Comparison of ENCODE assay signal across 13 cellular contexts in genomic region chr16:69171325-69172095, GRCh38. TPM values are rescaled to one million over a fixed set of nuclear protein-coding genes. Genes with fewer than 3 reads are reported as not detected.
DNase-seq lines count a peak whose midpoint lies in the region; ATAC-seq, FAIRE-seq and TF ChIP-seq lines count a peak whose summit lies in the region.
"Had no signal": no experiment of that assay in that cellular context is flagged by ENCODE, and none has a peak within 500 bp of the region (broad histone marks: within the 10 kb centered on the region; RNA-seq: fewer than 3 reads in every experiment).

No MANE protein-coding gene starts in this region.

- H3K36me3 ChIP-seq in HUES48 (ENCODE audit: control insufficient read depth, insufficient read depth, low read length): peaks cover 44% of the 10 kb centered on the region
- H3K36me3 ChIP-seq in HepG2 (replicated peaks in 1 of 2; ENCODE audit: control insufficient read depth in 1 of 2, insufficient read depth in 2 of 2, low read length in 2 of 2): peaks cover 10 to 37% of the 10 kb centered on the region in 2 experiments
- peaks cover 11 to 26% (median 22%) of the 10 kb centered on the region in 5 donors for H3K36me3 ChIP-seq in subcutaneous abdominal adipose tissue (ENCODE audit: control insufficient read depth in 5 of 5, insufficient read depth in 5 of 5, low read length in 5 of 5)

- H3K9me3 ChIP-seq in HUES48 (ENCODE audit: control insufficient read depth, insufficient read depth, low read length) (no peaks in the 10 kb centered on the region), HepG2 (ENCODE audit: low read length) (no peaks in the 10 kb centered on the region), subcutaneous abdominal adipose tissue (ENCODE audit: control insufficient read depth in 5 of 5, low read length in 5 of 5) (no peaks in the 10 kb centered on the region)
- H3K9me3 ChIP-seq: SJCRH30 had no signal

- H4K20me1 ChIP-seq in HepG2 (ENCODE audit: insufficient read depth, low read length): no peaks in the 10 kb centered on the region

- TF ChIP-seq POLR2A in HepG2 (IDR thresholded peaks at IDR 0.05; ENCODE audit: insufficient read depth in 1 of 2, low read depth in 2 of 2, low read length in 2 of 2) (no peak), H54 (IDR thresholded peaks at IDR 0.05; ENCODE audit: low read depth, low read length) (no peak)

- no peaks in the 10 kb centered on the region for H3K27me3 ChIP-seq in HUES48 (ENCODE audit: control insufficient read depth, insufficient read depth, low read length)
- H3K27me3 ChIP-seq in HepG2 (ENCODE audit: control insufficient read depth in 1 of 2, insufficient read depth in 2 of 2, low read length in 2 of 2): no peaks in the 10 kb centered on the region
- no peaks in the 10 kb centered on the region for H3K27me3 ChIP-seq in subcutaneous abdominal adipose tissue (ENCODE audit: control insufficient read depth in 5 of 5, insufficient read depth in 4 of 5, low read length in 5 of 5)
- H3K27me3 ChIP-seq: SJCRH30 had no signal

- H3K4me1 ChIP-seq in HUES48 (ENCODE audit: control insufficient read depth, insufficient read depth, low read length): peaks cover 7% of the 10 kb centered on the region
- H3K4me1 ChIP-seq in HepG2 (ENCODE audit: insufficient read depth, low read length): no peaks in the 10 kb centered on the region
- peaks cover 0 to 41% (median 34%) of the 10 kb centered on the region in 5 donors for H3K4me1 ChIP-seq in subcutaneous abdominal adipose tissue (ENCODE audit: control insufficient read depth in 5 of 5, insufficient read depth in 5 of 5, low read length in 5 of 5)
- H3K4me1 ChIP-seq: SJCRH30 had no signal

- peak overlapping the region; percentile 61 for H3K27ac ChIP-seq in HUES48 (ENCODE audit: low read depth, low read length)
- H3K27ac ChIP-seq in HepG2 (ENCODE audit: extremely low read length, insufficient read depth, low read length): no peak overlapping the region
- peak overlapping the region; percentile 82 for H3K27ac ChIP-seq in subcutaneous abdominal adipose tissue (ENCODE audit: low read depth, low read length)
- H3K27ac ChIP-seq: SJCRH30 had no signal

- DNase-seq in astrocyte of the hippocampus (ENCODE audit: low read depth, low spot score): peak; percentile 88
- DNase-seq in HepG2 (ENCODE audit: low spot score): no peak
- DNase-seq in stimulated activated CD4-positive, alpha-beta T cell treated with anti-CD3 and anti-CD28 coated beads, Interleukin-15, amount 100 ng/mL, for 24 hours: no peak
- no peak for DNase-seq in inferior parietal cortex (ENCODE audit: extremely low spot score)
- no peak for DNase-seq in H54 (ENCODE audit: insufficient read length, low spot score)
- DNase-seq: activated T-cell treated with anti-CD3 and anti-CD28 coated beads for 4 hours; effector memory CD8-positive, alpha-beta T cell; naive thymus-derived CD8-positive, alpha-beta T cell; NCI-H1092 treated with DMSO at 0.1 percent for 48 hours; SJCRH30 had no signal

- H3K9ac ChIP-seq in HUES48 (ENCODE audit: low read depth, low read length) (peak overlapping the region; percentile 54; the same call in 1 of the 2 replicates), HepG2 (ENCODE audit: insufficient read depth, low read depth, low read length) (no peak overlapping the region), subcutaneous abdominal adipose tissue (ENCODE audit: low read length in 5 of 5) (peak overlapping the region in 2 of 5 donors; percentile 51 to 75)

- ATAC-seq in HepG2 (no peak), HG03139 (IDR thresholded peaks at IDR 0.05; ENCODE audit: unreplicated experiment) (no peak)
- ATAC-seq: effector memory CD8-positive, alpha-beta T cell; naive thymus-derived CD8-positive, alpha-beta T cell had no signal

- intact Hi-C loops in HepG2 (cut with micrococcal nuclease; ENCODE audit: unreplicated experiment): no loop called here

- FAIRE-seq in HepG2 (lab: Jason Lieb, UNC) (no peak), H54 (lab: Jason Lieb, UNC) (no peak)

- BruUV-seq in HepG2 (replicated peaks; lab: Mats Ljungman, UMichigan): no TSS peak

- TF ChIP-seq CTCF in HepG2 (CRISPR knock-in tag; IDR thresholded peaks at IDR 0.05): no peak

- WGBS in HepG2 (ENCODE audit: low lambda C conversion rate): 95% methylated on average over 6 of the region's 6 CpGs

- POLR2A ChIA-PET in HepG2 (lab: Yijun Ruan, JAX): interaction anchor here (0.9 kb wide), 1 partner anchor 16 kb away, joined by 3 read pairs; no protein-coding TSS in a partner anchor

- no peak for TF ChIP-seq RAD21 in HepG2 (CRISPR knock-in tag; IDR thresholded peaks at IDR 0.05)

- no peak for TF ChIP-seq EP300 in HepG2 (IDR thresholded peaks at IDR 0.05; ENCODE audit: low read depth in 2 of 2, low read length in 2 of 2)
- TF ChIP-seq EP300 in HepG2 (CRISPR knock-in tag; IDR thresholded peaks at IDR 0.05; ENCODE audit: borderline replicate concordance): no peak

- H3K4me3 ChIP-seq in HUES48 (ENCODE audit: low read depth, low read length) (no peak overlapping the region), HepG2 (replicated peaks in 1 of 3; ENCODE audit: insufficient read depth in 1 of 3, low read depth in 2 of 3, low read length in 3 of 3) (no peak overlapping the region), subcutaneous abdominal adipose tissue (ENCODE audit: low read depth in 1 of 5, low read length in 5 of 5) (no peak overlapping the region)
- H3K4me3 ChIP-seq: SJCRH30 had no signal

- no peak overlapping the region for H3K4me2 ChIP-seq in HepG2 (ENCODE audit: low read depth, low read length)

- in situ Hi-C loops in HepG2 (cut with HindIII; ENCODE audit: extremely low pct_ligation_motif_present, low pct_unique_long_range_greater_than_20kb): no loop called here

- CTCF ChIA-PET in HepG2 (lab: Yijun Ruan, JAX; ENCODE audit: low intra/inter-chr PET ratio, low total read pairs): no interaction called here

- H2AFZ ChIP-seq in HepG2 (ENCODE audit: low read length): no peak overlapping the region

- H3K79me2 ChIP-seq in HepG2 (ENCODE audit: insufficient read depth, low read length): no peaks in the 10 kb centered on the region

RNA-seq across cellular contexts. Expression of gene SNTB2, which starts 15.5 kb away (rescaled TPM):
- total RNA-seq in HepG2 (2016; rRNA removed; fragmentation: Illumina TruSeq; extraction: Trizol): 19.2 and 22.9 TPM in 2 replicates
- 16.6 and 21.3 TPM in 2 replicates for total RNA-seq in HepG2 (2016; cell fraction: cytosol; rRNA removed; fragmentation: Illumina TruSeq; extraction: Trizol; ENCODE audit: low read depth)
- 18.5 and 22.3 TPM in 2 replicates for total RNA-seq in HepG2 (2016; cell fraction: insoluble cytoplasmic fraction; rRNA removed; fragmentation: Illumina TruSeq; extraction: Trizol)
- total RNA-seq in HepG2 (2016; cell fraction: membrane; rRNA removed; fragmentation: Illumina TruSeq; extraction: Trizol): 8.3 and 10.7 TPM in 2 replicates
- total RNA-seq in HepG2 (2016; cell fraction: nucleus; rRNA removed; fragmentation: Illumina TruSeq; extraction: Trizol): 14.9 and 15.5 TPM in 2 replicates
- polyA plus RNA-seq in HepG2 (2011; rRNA removed): 11.5 and 12.5 TPM in 2 replicates
- polyA plus RNA-seq in HepG2 (2011; cell fraction: cytosol; rRNA removed): 6.3 and 6.6 TPM in 2 replicates
- polyA plus RNA-seq in HepG2 (2011; cell fraction: nucleus; rRNA removed): 13.3 and 14.0 TPM in 2 replicates
- polyA plus RNA-seq in HepG2 (2012): 4.2 and 4.3 TPM in 2 replicates
- 0.48 and 0.66 TPM in 2 replicates for polyA plus RNA-seq in HepG2 (2016; cell fraction: cytosol; fragmentation: Illumina TruSeq; extraction: Trizol; ENCODE audit: low read depth)
- 12.2 and 12.7 TPM in 2 replicates for polyA plus RNA-seq in HepG2 (2016; cell fraction: insoluble cytoplasmic fraction; fragmentation: Illumina TruSeq; extraction: Trizol; ENCODE audit: low read depth)
- 1.6 and 2.4 TPM in 2 replicates for polyA plus RNA-seq in HepG2 (2016; cell fraction: membrane; fragmentation: Illumina TruSeq; extraction: Trizol; ENCODE audit: low read depth)
- polyA plus RNA-seq in HepG2 (2016; cell fraction: nucleus; fragmentation: Illumina TruSeq; extraction: Trizol; ENCODE audit: insufficient read depth, low read depth): 13.2 and 17.9 TPM in 2 replicates
- polyA minus RNA-seq in HepG2 (2011; rRNA and poly(A)+ RNA removed; ENCODE audit: low replicate concordance): 48.4 and 58.6 TPM in 2 replicates
- 22.5 and 31.2 TPM in 2 replicates for polyA minus RNA-seq in HepG2 (2011; cell fraction: cytosol; rRNA and poly(A)+ RNA removed)
- polyA minus RNA-seq in HepG2 (2011; cell fraction: nucleus; rRNA and poly(A)+ RNA removed): 22.8 and 29.5 TPM in 2 replicates

RNA-seq across cellular contexts. Expression of gene UTP4, which starts 39.1 kb away (rescaled TPM):
- total RNA-seq in HepG2 (2016; rRNA removed; fragmentation: Illumina TruSeq; extraction: Trizol): 30.0 and 57.1 TPM in 2 replicates
- 37.9 and 40.6 TPM in 2 replicates for total RNA-seq in HepG2 (2016; cell fraction: cytosol; rRNA removed; fragmentation: Illumina TruSeq; extraction: Trizol; ENCODE audit: low read depth)
- 26.3 and 63.5 TPM in 2 replicates for total RNA-seq in HepG2 (2016; cell fraction: insoluble cytoplasmic fraction; rRNA removed; fragmentation: Illumina TruSeq; extraction: Trizol)
- total RNA-seq in HepG2 (2016; cell fraction: membrane; rRNA removed; fragmentation: Illumina TruSeq; extraction: Trizol): 33.1 and 34.6 TPM in 2 replicates
- 37.9 and 38.1 TPM in 2 replicates for total RNA-seq in HepG2 (2016; cell fraction: nucleus; rRNA removed; fragmentation: Illumina TruSeq; extraction: Trizol)
- 85.8 and 91.2 TPM in 2 replicates for polyA plus RNA-seq in HepG2 (2011; rRNA removed)
- 70.4 and 88.9 TPM in 2 replicates for polyA plus RNA-seq in HepG2 (2011; cell fraction: cytosol; rRNA removed)
- 58.2 and 63.9 TPM in 2 replicates for polyA plus RNA-seq in HepG2 (2011; cell fraction: nucleus; rRNA removed)
- 65.9 and 68.1 TPM in 2 replicates for polyA plus RNA-seq in HepG2 (2012)
- polyA plus RNA-seq in HepG2 (2016; cell fraction: cytosol; fragmentation: Illumina TruSeq; extraction: Trizol; ENCODE audit: low read depth): 21.9 and 27.0 TPM in 2 replicates
- polyA plus RNA-seq in HepG2 (2016; cell fraction: insoluble cytoplasmic fraction; fragmentation: Illumina TruSeq; extraction: Trizol; ENCODE audit: low read depth): 119 and 121 TPM in 2 replicates
- 30.9 and 36.3 TPM in 2 replicates for polyA plus RNA-seq in HepG2 (2016; cell fraction: membrane; fragmentation: Illumina TruSeq; extraction: Trizol; ENCODE audit: low read depth)
- 71.6 and 78.5 TPM in 2 replicates for polyA plus RNA-seq in HepG2 (2016; cell fraction: nucleus; fragmentation: Illumina TruSeq; extraction: Trizol; ENCODE audit: insufficient read depth, low read depth)
- 126 and 208 TPM in 2 replicates for polyA minus RNA-seq in HepG2 (2011; rRNA and poly(A)+ RNA removed; ENCODE audit: low replicate concordance)
- 51.0 and 51.2 TPM in 2 replicates for polyA minus RNA-seq in HepG2 (2011; cell fraction: cytosol; rRNA and poly(A)+ RNA removed)
- polyA minus RNA-seq in HepG2 (2011; cell fraction: nucleus; rRNA and poly(A)+ RNA removed): 59.6 and 65.4 TPM in 2 replicates

RNA-seq across cellular contexts. Expression of gene CHTF8, which starts 39.1 kb away (rescaled TPM):
- 37.2 and 64.1 TPM in 2 replicates for total RNA-seq in HepG2 (2016; rRNA removed; fragmentation: Illumina TruSeq; extraction: Trizol)
- 15.9 and 16.0 TPM in 2 replicates for total RNA-seq in HepG2 (2016; cell fraction: cytosol; rRNA removed; fragmentation: Illumina TruSeq; extraction: Trizol; ENCODE audit: low read depth)
- total RNA-seq in HepG2 (2016; cell fraction: insoluble cytoplasmic fraction; rRNA removed; fragmentation: Illumina TruSeq; extraction: Trizol): 45.2 and 61.3 TPM in 2 replicates
- 36.4 and 42.2 TPM in 2 replicates for total RNA-seq in HepG2 (2016; cell fraction: membrane; rRNA removed; fragmentation: Illumina TruSeq; extraction: Trizol)
- total RNA-seq in HepG2 (2016; cell fraction: nucleus; rRNA removed; fragmentation: Illumina TruSeq; extraction: Trizol): 25.4 and 28.1 TPM in 2 replicates
- polyA plus RNA-seq in HepG2 (2011; rRNA removed): 67.5 and 74.3 TPM in 2 replicates
- 71.6 and 77.6 TPM in 2 replicates for polyA plus RNA-seq in HepG2 (2011; cell fraction: cytosol; rRNA removed)
- 34.1 and 36.4 TPM in 2 replicates for polyA plus RNA-seq in HepG2 (2011; cell fraction: nucleus; rRNA removed)
- 47.0 and 51.3 TPM in 2 replicates for polyA plus RNA-seq in HepG2 (2012)
- 18.3 and 28.8 TPM in 2 replicates for polyA plus RNA-seq in HepG2 (2016; cell fraction: cytosol; fragmentation: Illumina TruSeq; extraction: Trizol; ENCODE audit: low read depth)
- polyA plus RNA-seq in HepG2 (2016; cell fraction: insoluble cytoplasmic fraction; fragmentation: Illumina TruSeq; extraction: Trizol; ENCODE audit: low read depth): 123 and 124 TPM in 2 replicates
- polyA plus RNA-seq in HepG2 (2016; cell fraction: membrane; fragmentation: Illumina TruSeq; extraction: Trizol; ENCODE audit: low read depth): 44.9 and 57.1 TPM in 2 replicates
- 55.2 and 67.8 TPM in 2 replicates for polyA plus RNA-seq in HepG2 (2016; cell fraction: nucleus; fragmentation: Illumina TruSeq; extraction: Trizol; ENCODE audit: insufficient read depth, low read depth)
- 127 and 272 TPM in 2 replicates for polyA minus RNA-seq in HepG2 (2011; rRNA and poly(A)+ RNA removed; ENCODE audit: low replicate concordance)
- 48.2 and 50.4 TPM in 2 replicates for polyA minus RNA-seq in HepG2 (2011; cell fraction: cytosol; rRNA and poly(A)+ RNA removed)
- polyA minus RNA-seq in HepG2 (2011; cell fraction: nucleus; rRNA and poly(A)+ RNA removed): 17.3 and 20.1 TPM in 2 replicates
